ENCODE assay signal across 8 cellular contexts in the genomic region with DNA sequence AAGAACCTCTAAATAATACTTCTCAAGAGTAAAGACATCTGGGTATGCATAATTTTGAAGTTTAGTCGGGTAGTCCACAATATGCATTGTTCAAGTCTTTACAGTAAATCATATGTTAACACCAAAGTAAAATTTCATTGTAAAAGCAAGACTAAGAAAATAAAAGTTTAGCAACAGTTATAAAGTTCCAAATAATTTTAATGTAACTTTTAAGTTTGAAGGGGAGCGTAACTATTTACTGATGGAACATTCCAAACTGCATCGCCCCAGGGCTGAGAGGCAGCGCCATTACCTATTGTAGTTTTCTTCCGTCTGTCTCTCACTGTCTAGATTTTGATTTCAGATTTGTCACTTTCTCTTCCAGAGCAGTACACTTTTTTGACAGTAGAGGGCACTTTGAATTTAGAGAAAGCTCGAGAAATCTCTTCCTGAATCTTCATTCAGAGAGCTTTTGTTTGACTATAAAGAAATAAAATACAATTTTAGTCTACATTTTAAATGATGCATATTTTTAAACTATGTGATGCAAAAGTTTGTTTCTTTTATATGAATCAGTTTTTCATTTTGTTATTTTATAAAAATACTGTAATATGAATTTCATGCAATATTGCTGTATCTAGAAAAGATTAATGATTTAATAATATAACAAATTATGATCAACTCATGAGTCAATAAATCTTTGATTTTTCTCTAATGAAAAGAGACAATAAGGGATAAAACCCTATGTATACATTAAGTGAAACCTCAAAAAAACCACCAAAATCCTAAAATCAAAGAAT.
DNase-seq lines count a peak whose midpoint lies in the region; ATAC-seq lines count a peak whose summit lies in the region.

No MANE protein-coding gene starts in this region.

- ATAC-seq in GM21423 (IDR thresholded peaks at IDR 0.05; ENCODE audit: unreplicated experiment): peak; percentile 83
- no peak for ATAC-seq in sciatic nerve

- intact Hi-C loops in sciatic nerve (cut with DNase I): no loop called here

- DNase-seq in DMS53 treated with DMSO at 0.1 percent for 48 hours (lab: John Stamatoyannopoulos, UW; ENCODE audit: unreplicated experiment) (peak; percentile 82), HK-2 (ENCODE audit: unreplicated experiment) (peak; percentile 17), NCI-H748 treated with DMSO at 0.1 percent for 48 hours (lab: John Stamatoyannopoulos, UW) (peak; percentile 87), cerebellum (ENCODE audit: low spot score) (peak; percentile 9), midbrain (lab: John Stamatoyannopoulos, UW) (peak; percentile 79), sciatic nerve (ENCODE audit: low spot score) (no peak)
- DNase-seq in activated CD4-positive, alpha-beta T cell treated with anti-CD3 and anti-CD28 coated beads for 4 hours: no peak

Comparison
In these comparisons a context has a peak if more than half of its experiments do, and no peak if none do; other contexts are left out.
1. DNase-seq: peak in DMS53 treated with DMSO at 0.1 percent for 48 hours (single experiment), HK-2 (single experiment), NCI-H748 treated with DMSO at 0.1 percent for 48 hours (single experiment), cerebellum (single experiment) and midbrain (single experiment); none in sciatic nerve (single experiment) and activated CD4-positive, alpha-beta T cell treated with anti-CD3 and anti-CD28 coated beads for 4 hours (0 of 2).